ENCODE assay signal across 1 cellular context in genomic region chr12:2793561-2793960, GRCh38.
TF ChIP-seq lines count a peak whose summit lies in the region.

No MANE protein-coding gene starts in this region.

TF ChIP-seq in GM23338, 12 proteins besides CTCF, POLR2A, EP300 and RAD21 (continued from another document):
- TF ChIP-seq ZNF462 (CRISPR knock-in tag; IDR thresholded peaks at IDR 0.05) (no peak), EZH2phosphoT487 (IDR thresholded peaks at IDR 0.05; ENCODE audit: unreplicated experiment) (no peak), JUNB (IDR thresholded peaks at IDR 0.05; ENCODE audit: unreplicated experiment) (no peak), ZNF331 (CRISPR knock-in tag; IDR thresholded peaks at IDR 0.05; ENCODE audit: low read depth) (no peak), CREB1 (CRISPR knock-in tag; IDR thresholded peaks at IDR 0.05; ENCODE audit: low read depth) (no peak), POLR2AphosphoS5 (IDR thresholded peaks at IDR 0.05; ENCODE audit: low read depth) (no peak), EZH2 (IDR thresholded peaks at IDR 0.05; ENCODE audit: low read depth, unreplicated experiment) (no peak), REST (IDR thresholded peaks at IDR 0.05; ENCODE audit: unreplicated experiment) (no peak), NANOG (IDR thresholded peaks at IDR 0.05; ENCODE audit: borderline replicate concordance) (no peak), ETS1 (IDR thresholded peaks at IDR 0.05) (no peak)
